28 cellular contexts compared by ENCODE assay signal in genomic region chr3:127744216-127744815, GRCh38.
DNase-seq lines count a peak whose midpoint lies in the region; ATAC-seq and TF ChIP-seq lines count a peak whose summit lies in the region.
"Had no signal": no experiment of that assay in that cellular context is flagged by ENCODE, and none has a peak within 500 bp of the region (broad histone marks: within the 10 kb centered on the region; RNA-seq: fewer than 3 reads in every experiment).

No MANE protein-coding gene starts in this region.

- H3K9me3 Mint-ChIP-seq in activated T-cell treated with anti-CD3 and anti-CD28 coated beads, Interleukin-2, amount 50 U/mL, for 72 hours, result no peaks in the 10 kb centered on the region
- H3K9me3 Mint-ChIP-seq: activated CD4-positive, alpha-beta T cell treated with anti-CD3 and anti-CD28 coated beads, Interleukin-2, amount 10 ng/mL, durations not matched to agents 7 days and 5 days; IgD-negative memory B cell had no signal

- H3K27ac ChIP-seq in heart right ventricle (peak overlapping the region; percentile 62 to 94 (median 84)), temporal lobe (ENCODE audit: low read depth, low read length) (peak overlapping the region; percentile 25), testis (peak overlapping the region in 1 of 2 donors; percentile 39)
- H3K27ac ChIP-seq: C4-2B, cardiac muscle cell had no signal

- no peaks in the 10 kb centered on the region for H3K36me3 Mint-ChIP-seq in activated T-cell treated with anti-CD3 and anti-CD28 coated beads, Interleukin-2, amount 50 U/mL, for 72 hours (ENCODE audit: insufficient read depth in 2 of 2)
- H3K36me3 Mint-ChIP-seq: IgD-negative memory B cell had no signal

- TF ChIP-seq POLR2A in testis (IDR thresholded peaks at IDR 0.05), result no peak

- intact Hi-C loops in heart right ventricle (cut with DNase I) (no loop called here), cardiac septum (cut with DNase I) (loop anchor here (2.0 kb wide), 1 partner anchor 48 kb away; no protein-coding TSS in a partner anchor), testis (cut with DNase I; ENCODE audit: low total_unique reads) (no loop called here)

- 46 to 61% methylated on average over 11 of the region's 11 CpGs for WGBS in heart right ventricle, 2 donors
- 65 to 66% methylated on average over 11 of the region's 11 CpGs for WGBS in testis, 2 donors

- TF ChIP-seq CTCF in heart right ventricle (IDR thresholded peaks at IDR 0.05) (no peak), testis (IDR thresholded peaks at IDR 0.05) (no peak)

- H3K4me1 Mint-ChIP-seq in activated T-cell treated with anti-CD3 and anti-CD28 coated beads, Interleukin-2, amount 50 U/mL, for 72 hours (ENCODE audit: low read depth), result no peaks in the 10 kb centered on the region
- H3K4me1 Mint-ChIP-seq: activated CD4-positive, alpha-beta T cell treated with anti-CD3 and anti-CD28 coated beads, Interleukin-2, amount 10 ng/mL, durations not matched to agents 7 days and 5 days; IgD-negative memory B cell had no signal

- H3K36me3 ChIP-seq in heart right ventricle (peaks cover 0 to 4% (median 0%) of the 10 kb centered on the region in 9 donors), testis (ENCODE audit: low read depth, missing control alignments) (no peaks in the 10 kb centered on the region)
- H3K36me3 ChIP-seq: adrenal gland, cardiac muscle cell had no signal

- DNase-seq in heart right ventricle (no peak), cardiac septum (ENCODE audit: low spot score) (no peak), cerebellar cortex (ENCODE audit: low spot score) (peak; percentile 72), myocyte (ENCODE audit: low read depth) (peak; percentile 68), testis (no peak)
- DNase-seq in activated T-cell treated with anti-CD3 and anti-CD28 coated beads, Interleukin-2, amount 50 U/mL, for 72 hours, result no peak
- DNase-seq in activated CD4-positive, alpha-beta T cell treated with anti-CD3 and anti-CD28 coated beads for 1 hour, result no peak
- DNase-seq: activated CD4-positive, alpha-beta T cell treated with anti-CD3 and anti-CD28 coated beads, Interleukin-2, amount 10 ng/mL, durations not matched to agents 7 days and 5 days; activated gamma-delta T cell; adrenal gland; effector CD4-positive, alpha-beta T cell; GDM1; head of caudate nucleus; left lung; MM.1S; NCI-H1436 treated with DMSO at 0.1 percent for 48 hours; NCI-H2171; NCI-H774; nucleus accumbens; retina; SHP77 treated with DMSO at 0.1 percent for 48 hours; stimulated activated CD4-positive, alpha-beta T cell treated with anti-CD3 and anti-CD28 coated beads, Interleukin-15, amount 100 ng/mL, for 24 hours; T-helper 1 cell had no signal

- peaks cover 14% of the 10 kb centered on the region for H3K27me3 Mint-ChIP-seq in activated T-cell treated with anti-CD3 and anti-CD28 coated beads, Interleukin-2, amount 50 U/mL, for 72 hours (ENCODE audit: low read depth)

- H3K27ac Mint-ChIP-seq in activated T-cell treated with anti-CD3 and anti-CD28 coated beads, Interleukin-2, amount 50 U/mL, for 72 hours, result no peak overlapping the region
- H3K27ac Mint-ChIP-seq: activated CD4-positive, alpha-beta T cell treated with anti-CD3 and anti-CD28 coated beads, Interleukin-2, amount 10 ng/mL, durations not matched to agents 7 days and 5 days; IgD-negative memory B cell had no signal

- H3K4me1 ChIP-seq in heart right ventricle, result peaks cover 25 to 100% (median 87%) of the 10 kb centered on the region in 9 donors
- peaks cover 30% of the 10 kb centered on the region for H3K4me1 ChIP-seq in testis

- H3K9me3 ChIP-seq in heart right ventricle, result no peaks in the 10 kb centered on the region
- no peaks in the 10 kb centered on the region for H3K9me3 ChIP-seq in testis
- H3K9me3 ChIP-seq: adrenal gland, left lung had no signal

- no peak overlapping the region for H3K4me3 ChIP-seq in heart right ventricle
- H3K4me3 ChIP-seq in testis, result no peak overlapping the region
- H3K4me3 ChIP-seq: adrenal gland, cardiac muscle cell, left lung had no signal

- peak in 1 of 8 donors; percentile 5 for ATAC-seq in heart right ventricle
- ATAC-seq in activated T-cell treated with anti-CD3 and anti-CD28 coated beads, Interleukin-2, amount 50 U/mL, for 72 hours (replicated peaks in 1 of 2), result no peak
- ATAC-seq: esophagus mucosa, left lung had no signal

- H3K27me3 ChIP-seq in heart right ventricle (no peaks in the 10 kb centered on the region), testis (no peaks in the 10 kb centered on the region)
- H3K27me3 ChIP-seq: adrenal gland, left lung had no signal

- no peak overlapping the region for H3K4me3 Mint-ChIP-seq in activated T-cell treated with anti-CD3 and anti-CD28 coated beads, Interleukin-2, amount 50 U/mL, for 72 hours
- H3K4me3 Mint-ChIP-seq: activated CD4-positive, alpha-beta T cell treated with anti-CD3 and anti-CD28 coated beads, Interleukin-2, amount 10 ng/mL, durations not matched to agents 7 days and 5 days; IgD-negative memory B cell had no signal

Comparison
In these comparisons a context has a peak if more than half of its experiments do, and no peak if none do; other contexts are left out.
1. DNase-seq: peak in cerebellar cortex (single experiment) and myocyte (single experiment); none in heart right ventricle (0 of 2), cardiac septum (single experiment), testis (single experiment), activated T-cell treated with anti-CD3 and anti-CD28 coated beads, Interleukin-2, amount 50 U/mL, for 72 hours (0 of 2) and activated CD4-positive, alpha-beta T cell treated with anti-CD3 and anti-CD28 coated beads for 1 hour (single experiment).